ENCODE assay signal across 8 cellular contexts in genomic region chr1:12019858-12020509, GRCh38. TPM values are rescaled to one million over a fixed set of nuclear protein-coding genes. Genes with fewer than 3 reads are reported as not detected.
DNase-seq lines count a peak whose midpoint lies in the region; ATAC-seq and TF ChIP-seq lines count a peak whose summit lies in the region.

No MANE protein-coding gene starts in this region.

- peak overlapping the region; percentile 68 for H2AFZ ChIP-seq in ACC112 (ENCODE audit: low read length, unreplicated experiment)

- H3K27me3 ChIP-seq in ACC112 (ENCODE audit: insufficient read depth, low read length) (no peaks in the 10 kb centered on the region), rectal smooth muscle tissue (ENCODE audit: control insufficient read depth, insufficient read depth, low read length) (no peaks in the 10 kb centered on the region)

- H3K4me1 ChIP-seq in ACC112 (ENCODE audit: control insufficient read depth, insufficient read depth, low read length, unreplicated experiment), result peaks cover 10% of the 10 kb centered on the region
- H3K4me1 ChIP-seq in rectal smooth muscle tissue (ENCODE audit: control insufficient read depth, insufficient read depth, low read length), result no peaks in the 10 kb centered on the region

- POLR2A ChIA-PET in WTC11 (lab: Charles Lee), result interaction anchor here (0.6 to 2.4 kb wide), 5 partner anchors 40 to 111 kb away, joined by 3 to 29 read pairs (median 4); partner anchors contain the start of gene MFN2

- TF ChIP-seq CTCF in WTC11 (IDR thresholded peaks at IDR 0.05) (no peak), glutamatergic neuron (IDR thresholded peaks at IDR 0.05; ENCODE audit: partially characterized antibody, unreplicated experiment) (no peak)

- CTCF ChIA-PET in WTC11 (lab: Charles Lee), result interaction anchor here (1.0 to 2.6 kb wide), 6 partner anchors 12 to 235 kb away, joined by 5 to 29 read pairs (median 10); no protein-coding TSS in a partner anchor

- peaks cover 12% of the 10 kb centered on the region for H3K79me2 ChIP-seq in ACC112 (ENCODE audit: control insufficient read depth, insufficient read depth, low read length, unreplicated experiment)

- ATAC-seq in HG03064 (IDR thresholded peaks at IDR 0.05; ENCODE audit: low read depth, unreplicated experiment) (peak; percentile 2), WTC11 (no peak)

- DNase-seq in WTC11 (ENCODE audit: low spot score) (no peak), glutamatergic neuron (no peak), NCI-H446 treated with DMSO at 0.1 percent for 48 hours (lab: John Stamatoyannopoulos, UW) (no peak), NCI-H345 treated with DMSO at 0.1 percent for 48 hours (lab: John Stamatoyannopoulos, UW; ENCODE audit: unreplicated experiment) (no peak)
- no peak for DNase-seq in central memory CD4-positive, alpha-beta T cell

- H3K4me3 ChIP-seq in ACC112 (ENCODE audit: low read depth, low read length) (peak overlapping the region; percentile 82), rectal smooth muscle tissue (ENCODE audit: low read length) (peak overlapping the region; percentile 95)

- H3K36me3 Mint-ChIP-seq in WTC11, result peaks cover 21% of the 10 kb centered on the region
- H3K36me3 Mint-ChIP-seq in glutamatergic neuron (ENCODE audit: unreplicated experiment), result no peaks in the 10 kb centered on the region

- peaks cover 3% of the 10 kb centered on the region; the same call in 1 of the 2 replicates for H3K36me3 ChIP-seq in ACC112 (ENCODE audit: insufficient read depth, low read length)
- H3K36me3 ChIP-seq in rectal smooth muscle tissue (ENCODE audit: control insufficient read depth, insufficient read depth, low read length), result peaks cover 12% of the 10 kb centered on the region

- no peaks in the 10 kb centered on the region; the same call in 1 of the 2 replicates for H3K27me3 Mint-ChIP-seq in WTC11 (ENCODE audit: low read depth)
- H3K27me3 Mint-ChIP-seq in glutamatergic neuron (ENCODE audit: unreplicated experiment), result peaks cover 8% of the 10 kb centered on the region

- H3K27ac Mint-ChIP-seq in WTC11 (peak overlapping the region; percentile 79), glutamatergic neuron (ENCODE audit: unreplicated experiment) (peak overlapping the region; percentile 84)

- no peaks in the 10 kb centered on the region for H3K9me3 Mint-ChIP-seq in WTC11
- peaks cover 12% of the 10 kb centered on the region for H3K9me3 Mint-ChIP-seq in glutamatergic neuron (ENCODE audit: unreplicated experiment)

- H3K4me3 Mint-ChIP-seq in WTC11, result peak overlapping the region; percentile 88
- peak overlapping the region; percentile 89 for H3K4me3 Mint-ChIP-seq in glutamatergic neuron (ENCODE audit: unreplicated experiment)

- no peak overlapping the region for H3K27ac ChIP-seq in ACC112 (ENCODE audit: low read depth, low read length)
- peak overlapping the region; percentile 49 for H3K27ac ChIP-seq in rectal smooth muscle tissue (ENCODE audit: low read depth, low read length)

- H3K4me1 Mint-ChIP-seq in WTC11 (peaks cover 4% of the 10 kb centered on the region), glutamatergic neuron (ENCODE audit: low read depth, unreplicated experiment) (no peaks in the 10 kb centered on the region)

- peak overlapping the region; percentile 7 for H3K9ac ChIP-seq in rectal smooth muscle tissue (ENCODE audit: low read length)

TF ChIP-seq in WTC11, 78 proteins besides CTCF, POLR2A, EP300 and RAD21:
- TF ChIP-seq CBFB (CRISPR knock-in tag; IDR thresholded peaks at IDR 0.05; ENCODE audit: low read depth), result no peak
- no peak for TF ChIP-seq ERG (CRISPR knock-in tag; IDR thresholded peaks at IDR 0.05)
- TF ChIP-seq ATF1 (CRISPR knock-in tag; IDR thresholded peaks at IDR 0.05), result no peak
- no peak for TF ChIP-seq PREB (CRISPR knock-in tag; IDR thresholded peaks at IDR 0.05; ENCODE audit: borderline replicate concordance)
- no peak for TF ChIP-seq STAT6 (CRISPR knock-in tag; conservative IDR thresholded peaks at IDR 0.05; ENCODE audit: low read depth)
- no peak for TF ChIP-seq NR2C2 (CRISPR knock-in tag; IDR thresholded peaks at IDR 0.05)
- TF ChIP-seq USF2 (CRISPR knock-in tag; IDR thresholded peaks at IDR 0.05), result no peak
- no peak for TF ChIP-seq ZNF512 (CRISPR knock-in tag; IDR thresholded peaks at IDR 0.05; ENCODE audit: borderline replicate concordance)
- no peak for TF ChIP-seq JUN (CRISPR knock-in tag; IDR thresholded peaks at IDR 0.05)
- TF ChIP-seq CREB1 (CRISPR knock-in tag; IDR thresholded peaks at IDR 0.05), result no peak; the same call in 1 of the 2 replicates
- TF ChIP-seq TEAD1 (CRISPR knock-in tag; IDR thresholded peaks at IDR 0.05), result no peak
- TF ChIP-seq ZNF219 (CRISPR knock-in tag; IDR thresholded peaks at IDR 0.05; ENCODE audit: borderline replicate concordance), result no peak
- TF ChIP-seq ZNF416 (CRISPR knock-in tag; IDR thresholded peaks at IDR 0.05), result no peak
- no peak for TF ChIP-seq ZNF232 (CRISPR knock-in tag; IDR thresholded peaks at IDR 0.05)
- TF ChIP-seq MAX (CRISPR knock-in tag; IDR thresholded peaks at IDR 0.05), result no peak
- no peak for TF ChIP-seq PRRX2 (CRISPR knock-in tag; IDR thresholded peaks at IDR 0.05)

RNA-seq across cellular contexts. Expression of gene MIIP, which starts 0.7 kb away (rescaled TPM):
- total RNA-seq in WTC11 (2021), result 65.6 to 75.1 TPM (median 67.4 TPM) in 3 replicates
- 62.3 TPM for total RNA-seq in glutamatergic neuron (ENCODE audit: unreplicated experiment)

RNA-seq across cellular contexts. Expression of gene MFN2, which starts 39.7 kb away (rescaled TPM):
- total RNA-seq in WTC11 (2021) (56.8 to 63.0 TPM (median 59.8 TPM) in 3 replicates), glutamatergic neuron (ENCODE audit: unreplicated experiment) (61.9 TPM)

RNA-seq across cellular contexts. Expression of gene TNFRSF8, which starts 43.1 kb away (rescaled TPM):
- total RNA-seq in WTC11 (2021) (20.5 to 21.3 TPM (median 20.8 TPM) in 3 replicates), glutamatergic neuron (ENCODE audit: unreplicated experiment) (not detected)

Comparison
In these comparisons a context has a peak if more than half of its experiments do, and no peak if none do; other contexts are left out.
1. RNA of gene TNFRSF8, which starts 43.1 kb away (total RNA-seq): 20.5 to 21.3 TPM in WTC11; not detected in glutamatergic neuron (single experiment); every median in the first group is over 10 times any median in the second.